In genomic region chr4:67909910-67910905, GRCh38 we compare ENCODE assay signal across 10 cellular contexts. TPM values are rescaled to one million over a fixed set of nuclear protein-coding genes. Genes with fewer than 3 reads are reported as not detected.
A peak's percentile ranks its signal among the peaks of the same experiment; 100 is the strongest.
DNase-seq lines count a peak whose midpoint lies in the region; ATAC-seq and TF ChIP-seq lines count a peak whose summit lies in the region.
"Had no signal": no experiment of that assay in that cellular context is flagged by ENCODE, and none has a peak within 500 bp of the region (broad histone marks: within the 10 kb centered on the region; RNA-seq: fewer than 3 reads in every experiment).

No MANE protein-coding gene starts in this region.

- POLR2A ChIA-PET in CD8-positive, alpha-beta T cell (lab: Charles Lee) = no interaction called here

- no peaks in the 10 kb centered on the region for H3K36me3 ChIP-seq in CD8-positive, alpha-beta T cell (ENCODE audit: insufficient read depth, low read length)
- H3K36me3 ChIP-seq in ascending aorta = no peaks in the 10 kb centered on the region

- no peaks in the 10 kb centered on the region for H3K36me3 Mint-ChIP-seq in CD8-positive, alpha-beta T cell

- H3K27ac Mint-ChIP-seq in CD8-positive, alpha-beta T cell = no peak overlapping the region

- H3K4me1 Mint-ChIP-seq in CD8-positive, alpha-beta T cell (ENCODE audit: low read depth) = no peaks in the 10 kb centered on the region

- H3K9me3 ChIP-seq in CD8-positive, alpha-beta T cell (ENCODE audit: low read length) = no peaks in the 10 kb centered on the region
- no peaks in the 10 kb centered on the region for H3K9me3 ChIP-seq in ascending aorta

- CTCF ChIA-PET in CD8-positive, alpha-beta T cell (lab: Charles Lee) = interaction anchor here (0.6 to 1.6 kb wide), 6 partner anchors 12 to 400 kb away, joined by 3 to 9 read pairs (median 3); partner anchors contain the start of gene CENPC

- no peaks in the 10 kb centered on the region for H3K27me3 ChIP-seq in CD8-positive, alpha-beta T cell (ENCODE audit: insufficient read depth, low read length)
- no peaks in the 10 kb centered on the region for H3K27me3 ChIP-seq in ascending aorta

- H3K9me3 Mint-ChIP-seq in CD8-positive, alpha-beta T cell = peaks cover 4% of the 10 kb centered on the region

- no peaks in the 10 kb centered on the region for H3K4me1 ChIP-seq in CD8-positive, alpha-beta T cell (ENCODE audit: insufficient read depth, low read length)
- no peaks in the 10 kb centered on the region for H3K4me1 ChIP-seq in ascending aorta

- peak; percentile 80 for TF ChIP-seq CTCF in CD8-positive, alpha-beta T cell (IDR thresholded peaks at IDR 0.05)
- TF ChIP-seq CTCF in ascending aorta (IDR thresholded peaks at IDR 0.05) = peak in 2 of 3 experiments; percentile 12 to 24

- H3K4me3 ChIP-seq in CD8-positive, alpha-beta T cell (ENCODE audit: low read depth, low read length) = no peak overlapping the region
- no peak overlapping the region for H3K4me3 ChIP-seq in ascending aorta

- no peak overlapping the region for H3K4me3 Mint-ChIP-seq in CD8-positive, alpha-beta T cell

- ATAC-seq in CD8-positive, alpha-beta T cell = no peak
- ATAC-seq in HG02938 (IDR thresholded peaks at IDR 0.05; ENCODE audit: unreplicated experiment) = peak; percentile 64
- no peak for ATAC-seq in HG03439 (IDR thresholded peaks at IDR 0.05; ENCODE audit: unreplicated experiment)

- DNase-seq in CD8-positive, alpha-beta T cell = no peak
- DNase-seq in ascending aorta (ENCODE audit: low spot score in 2 of 2) (no peak), lung microvascular endothelial cell (ENCODE audit: low read depth in 2 of 2) (peak; percentile 32 to 45), NCI-H1048 (lab: John Stamatoyannopoulos, UW) (no peak), NCI-H2171 treated with DMSO at 0.1 percent for 48 hours (lab: John Stamatoyannopoulos, UW) (no peak)
- DNase-seq in activated effector memory CD4-positive, alpha-beta T cell treated with Interleukin-2 at 50 U/mL for 16 hours = no peak

- H3K27me3 Mint-ChIP-seq in CD8-positive, alpha-beta T cell (ENCODE audit: low read depth) = no peaks in the 10 kb centered on the region

- intact Hi-C loops in CD8-positive, alpha-beta T cell (cut with DNase I, micrococcal nuclease) = loop anchor here in 1 of 2 experiments (2.0 kb wide), 1 partner anchor 361 kb away; no protein-coding TSS in a partner anchor
- intact Hi-C loops in ascending aorta (cut with DNase I) = no loop called here

- H3K27ac ChIP-seq in CD8-positive, alpha-beta T cell (ENCODE audit: low read depth, low read length) = no peak overlapping the region
- no peak overlapping the region for H3K27ac ChIP-seq in ascending aorta

RNA-seq across cellular contexts. Expression of gene TMPRSS11D, which starts 26.4 kb away (rescaled TPM):
- total RNA-seq in CD8-positive, alpha-beta T cell = not detected
- total RNA-seq in ascending aorta (not detected), lung microvascular endothelial cell (under 0.01 TPM in 2 replicates)
- total RNA-seq: mesenteric fat pad, urinary bladder had no signal

RNA-seq across cellular contexts. Expression of gene TMPRSS11A, which starts 53.1 kb away (rescaled TPM):
- total RNA-seq in CD8-positive, alpha-beta T cell = not detected
- not detected for total RNA-seq in ascending aorta
- not detected in 2 replicates for total RNA-seq in lung microvascular endothelial cell
- total RNA-seq: mesenteric fat pad, urinary bladder had no signal

Comparison
In these comparisons a context has a peak if more than half of its experiments do, and no peak if none do; other contexts are left out.
1. DNase-seq: peak in lung microvascular endothelial cell (2 of 2); none in CD8-positive, alpha-beta T cell (0 of 7), ascending aorta (0 of 2), activated effector memory CD4-positive, alpha-beta T cell treated with Interleukin-2 at 50 U/mL for 16 hours (single experiment), NCI-H1048 (single experiment) and NCI-H2171 treated with DMSO at 0.1 percent for 48 hours (single experiment).